8 cellular contexts compared by ENCODE assay signal in genomic region chr19:48738557-48739399, GRCh38. TPM values are rescaled to one million over a fixed set of nuclear protein-coding genes. Genes with fewer than 3 reads are reported as not detected.
DNase-seq lines count a peak whose midpoint lies in the region; ATAC-seq and TF ChIP-seq lines count a peak whose summit lies in the region.

No MANE protein-coding gene starts in this region.

- DNase-seq in NCI-H345 (lab: John Stamatoyannopoulos, UW) (peak; percentile 90), cerebellum (ENCODE audit: low spot score) (peak; percentile 99), kidney glomerular epithelial cell (lab: John Stamatoyannopoulos, UW) (peak; percentile 59)
- peak; percentile 86 for DNase-seq in activated CD4-positive, alpha-beta T cell treated with anti-CD3 and anti-CD28 coated beads for 1 hour
- DNase-seq in stimulated activated CD4-positive, alpha-beta T cell treated with anti-CD3 and anti-CD28 coated beads, Interleukin-15, amount 100 ng/mL, for 1 hour (ENCODE audit: low read depth in 1 of 2, low spot score in 1 of 2) = peak; percentile 86 to 92

- ATAC-seq in HG03135 (IDR thresholded peaks at IDR 0.05; ENCODE audit: unreplicated experiment) (peak; percentile 86), HG02973 (IDR thresholded peaks at IDR 0.05; ENCODE audit: unreplicated experiment) (no peak)

- peak; percentile 21 for TF ChIP-seq POLR2A in GM15510 (IDR thresholded peaks at IDR 0.05; ENCODE audit: borderline replicate concordance, extremely low read depth, insufficient read length)

RNA-seq across cellular contexts. Expression of gene RASIP1, which starts 1.6 kb away (rescaled TPM):
- total RNA-seq in cerebellum = 4.7 TPM

RNA-seq across cellular contexts. Expression of gene IZUMO1, which starts 7.9 kb away (rescaled TPM):
- total RNA-seq in cerebellum = 0.27 TPM

RNA-seq across cellular contexts. Expression of gene FUT1, which starts 13.7 kb away (rescaled TPM):
- total RNA-seq in cerebellum = 7.4 TPM

RNA-seq across cellular contexts. Expression of gene FGF21, which starts 16.5 kb away (rescaled TPM):
- total RNA-seq in cerebellum = not detected

RNA-seq across cellular contexts. Expression of gene MAMSTR, which starts 19.3 kb away (rescaled TPM):
- 1.1 TPM for total RNA-seq in cerebellum
